7 cellular contexts compared by ENCODE assay signal in genomic region chr17:5706835-5707234, GRCh38.
DNase-seq lines count a peak whose midpoint lies in the region; ATAC-seq and TF ChIP-seq lines count a peak whose summit lies in the region.

No MANE protein-coding gene starts in this region.

- 11 to 25% methylated on average over 3 of the region's 3 CpGs for WGBS in lower leg skin, 2 donors

- intact Hi-C loops in lower leg skin (cut with DNase I; ENCODE audit: low total_unique reads), result loop anchor here (10.0 kb wide), 1 partner anchor 122 kb away; the partner anchor contains the start of gene NLRP1

- no peak overlapping the region for H3K4me3 ChIP-seq in lower leg skin (ENCODE audit: low read depth, poor library complexity, severe bottlenecking)

- CTCF ChIA-PET in WTC11 (lab: Charles Lee), result interaction anchor here (0.5 to 4.0 kb wide), 52 partner anchors 8 to 729 kb away, joined by 3 to 51 read pairs (median 5); partner anchors contain the start of gene NLRP1

- peak; percentile 82 for ATAC-seq in WTC11
- peak; percentile 36 for ATAC-seq in central memory CD8-positive, alpha-beta T cell (replicated peaks; ENCODE audit: extremely low read depth, poor library complexity, severe bottlenecking)
- no peak for ATAC-seq in HG03139 (IDR thresholded peaks at IDR 0.05; ENCODE audit: unreplicated experiment)

- H3K36me3 Mint-ChIP-seq in WTC11, result peaks cover 10% of the 10 kb centered on the region
- no peaks in the 10 kb centered on the region for H3K36me3 Mint-ChIP-seq in central memory CD8-positive, alpha-beta T cell (ENCODE audit: insufficient read depth)

- peak; percentile 41 for DNase-seq in NCI-H1694 treated with DMSO at 0.1 percent for 48 hours (lab: John Stamatoyannopoulos, UW)
- peak; percentile 86 for DNase-seq in WTC11 (ENCODE audit: low spot score)
- peak; percentile 25 to 43 for DNase-seq in central memory CD8-positive, alpha-beta T cell (ENCODE audit: low spot score in 2 of 2)
- DNase-seq in lower leg skin (ENCODE audit: low spot score in 2 of 2), result peak; percentile 35 to 81
- DNase-seq in stimulated activated CD4-positive, alpha-beta T cell treated with anti-CD3 and anti-CD28 coated beads, TNF-alpha, amount 100 ng/mL, for 48 hours (ENCODE audit: low read depth in 3 of 3), result peak; percentile 21 to 44 (median 43)

- peaks cover 23% of the 10 kb centered on the region for H3K9me3 Mint-ChIP-seq in WTC11
- H3K9me3 Mint-ChIP-seq in central memory CD8-positive, alpha-beta T cell, result no peaks in the 10 kb centered on the region

- H3K27ac Mint-ChIP-seq in WTC11, result no peak overlapping the region
- H3K27ac Mint-ChIP-seq in central memory CD8-positive, alpha-beta T cell (ENCODE audit: low read depth), result no peak overlapping the region

- H3K4me3 Mint-ChIP-seq in WTC11, result no peak overlapping the region
- H3K4me3 Mint-ChIP-seq in central memory CD8-positive, alpha-beta T cell, result no peak overlapping the region

- POLR2A ChIA-PET in WTC11 (lab: Charles Lee), result no interaction called here

- no peak for TF ChIP-seq POLR2A in lower leg skin (IDR thresholded peaks at IDR 0.05)

- H3K27me3 Mint-ChIP-seq in WTC11 (ENCODE audit: low read depth), result no peaks in the 10 kb centered on the region
- H3K27me3 Mint-ChIP-seq in central memory CD8-positive, alpha-beta T cell, result peaks cover 59% of the 10 kb centered on the region

- TF ChIP-seq CTCF in GM12872 (IDR thresholded peaks at IDR 0.05; ENCODE audit: insufficient read depth, low read depth, low read length) (peak; percentile 96), WTC11 (IDR thresholded peaks at IDR 0.05) (peak; percentile 79), lower leg skin (IDR thresholded peaks at IDR 0.05) (no peak)

- peaks cover 29% of the 10 kb centered on the region for H3K4me1 Mint-ChIP-seq in WTC11
- H3K4me1 Mint-ChIP-seq in central memory CD8-positive, alpha-beta T cell, result no peaks in the 10 kb centered on the region

TF ChIP-seq in WTC11, 78 proteins besides CTCF, POLR2A, EP300 and RAD21:
- no peak for TF ChIP-seq JAZF1 (CRISPR knock-in tag; IDR thresholded peaks at IDR 0.05)
- 0 out of 2 replicates have a peak, but pooled peaks have one; percentile 20 for TF ChIP-seq MAX (CRISPR knock-in tag; IDR thresholded peaks at IDR 0.05)
- no peak for TF ChIP-seq TP53 (CRISPR knock-in tag; IDR thresholded peaks at IDR 0.05)
- TF ChIP-seq, protein P1, sequence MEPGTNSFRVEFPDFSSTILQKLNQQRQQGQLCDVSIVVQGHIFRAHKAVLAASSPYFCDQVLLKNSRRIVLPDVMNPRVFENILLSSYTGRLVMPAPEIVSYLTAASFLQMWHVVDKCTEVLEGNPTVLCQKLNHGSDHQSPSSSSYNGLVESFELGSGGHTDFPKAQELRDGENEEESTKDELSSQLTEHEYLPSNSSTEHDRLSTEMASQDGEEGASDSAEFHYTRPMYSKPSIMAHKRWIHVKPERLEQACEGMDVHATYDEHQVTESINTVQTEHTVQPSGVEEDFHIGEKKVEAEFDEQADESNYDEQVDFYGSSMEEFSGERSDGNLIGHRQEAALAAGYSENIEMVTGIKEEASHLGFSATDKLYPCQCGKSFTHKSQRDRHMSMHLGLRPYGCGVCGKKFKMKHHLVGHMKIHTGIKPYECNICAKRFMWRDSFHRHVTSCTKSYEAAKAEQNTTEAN (CRISPR knock-in tag; IDR thresholded peaks at IDR 0.05), result no peak
- TF ChIP-seq E2F5 (CRISPR knock-in tag; IDR thresholded peaks at IDR 0.05), result no peak

Comparison
In these comparisons a context has a peak if more than half of its experiments do, and no peak if none do; other contexts are left out.
1. CTCF ChIP-seq: peak in GM12872 (single experiment) and WTC11 (single experiment); none in lower leg skin (0 of 3).
2. DNase-seq: peak in every context shown above with its lines; median percentile 86 in WTC11; 58 in lower leg skin; 43 in stimulated activated CD4-positive, alpha-beta T cell treated with anti-CD3 and anti-CD28 coated beads, TNF-alpha, amount 100 ng/mL, for 48 hours; 41 in NCI-H1694 treated with DMSO at 0.1 percent for 48 hours; 34 in central memory CD8-positive, alpha-beta T cell.